Comparison of ENCODE assay signal across 1 cellular context in the genomic region with DNA sequence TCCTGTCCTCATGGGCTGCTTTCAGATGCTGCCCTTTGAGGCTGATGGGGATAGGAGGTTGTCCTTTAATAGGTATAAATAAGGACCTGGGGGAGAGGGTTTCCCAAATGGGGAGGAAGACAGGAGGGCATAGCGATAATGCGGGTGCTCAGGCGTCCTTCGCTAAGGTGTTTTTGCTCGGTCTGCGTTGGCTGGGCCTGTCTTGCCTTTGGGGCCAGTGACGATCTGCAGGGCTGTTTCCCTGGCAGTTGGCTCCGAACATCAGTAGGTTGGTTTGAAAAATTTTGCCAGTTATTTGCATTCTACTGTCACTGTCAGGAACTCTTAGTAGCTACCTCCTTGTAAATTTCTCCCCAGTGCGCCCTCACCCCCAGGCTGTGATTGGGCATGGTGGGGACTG.
TF ChIP-seq lines count a peak whose summit lies in the region.

No MANE protein-coding gene starts in this region.

TF ChIP-seq in GM23338, 12 proteins besides CTCF, POLR2A, EP300 and RAD21 (continued from another document):
- TF ChIP-seq ZNF462 (CRISPR knock-in tag; IDR thresholded peaks at IDR 0.05), result no peak
- TF ChIP-seq EZH2 (IDR thresholded peaks at IDR 0.05; ENCODE audit: low read depth, unreplicated experiment), result no peak
